1 cellular context compared by ENCODE assay signal in the genomic region with DNA sequence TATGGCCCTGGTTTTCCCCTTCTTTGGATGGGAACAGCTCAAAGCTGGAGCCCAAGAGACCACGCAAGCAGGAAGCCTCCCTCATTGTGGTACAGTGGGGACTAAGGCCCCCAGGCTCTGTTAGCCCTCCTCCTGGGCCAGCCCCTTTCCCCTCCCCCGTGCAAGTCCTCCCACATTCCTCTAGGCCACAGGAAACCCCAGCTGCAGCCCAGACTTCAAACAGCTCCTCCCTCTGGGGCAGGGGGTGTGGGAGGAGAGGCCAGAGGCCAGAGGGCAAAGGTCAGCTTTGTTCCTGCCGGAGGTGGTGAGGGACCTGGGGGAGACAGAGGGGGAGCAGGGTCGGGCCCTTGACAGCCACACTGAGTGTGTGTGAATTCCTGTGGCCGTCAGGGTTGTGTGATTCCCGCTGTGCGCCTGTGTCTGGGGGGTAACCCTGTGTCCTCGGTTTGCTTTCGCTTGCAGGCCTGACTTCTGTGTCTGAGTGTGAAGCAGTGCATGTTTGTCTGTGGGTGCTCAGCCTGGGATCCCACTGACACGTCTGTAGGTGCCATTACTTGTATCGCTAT.
TF ChIP-seq lines count a peak whose summit lies in the region.

No MANE protein-coding gene starts in this region.

TF ChIP-seq in HepG2, 621 proteins besides CTCF, POLR2A, EP300 and RAD21 (continued from another document and continues in another):
- TF ChIP-seq PCBP1 (IDR thresholded peaks at IDR 0.05; ENCODE audit: borderline replicate concordance, low read depth, low read length) (peak; percentile 93), SALL2 (CRISPR knock-in tag; IDR thresholded peaks at IDR 0.05) (peak; percentile 71; the same call in 1 of the 2 replicates), TCF7 (IDR thresholded peaks at IDR 0.05; ENCODE audit: low read depth) (peak; percentile 98), POLR2AphosphoS5 (IDR thresholded peaks at IDR 0.05; ENCODE audit: low read depth, low read length) (peak; percentile 56), ZNF30 (CRISPR knock-in tag; IDR thresholded peaks at IDR 0.05) (no peak), ZKSCAN8 (CRISPR knock-in tag; IDR thresholded peaks at IDR 0.05; ENCODE audit: borderline replicate concordance) (peak; percentile 49; the same call in 1 of the 2 replicates), KLF11 (CRISPR knock-in tag; IDR thresholded peaks at IDR 0.05) (no peak), ZNF577 (CRISPR knock-in tag; IDR thresholded peaks at IDR 0.05; ENCODE audit: borderline replicate concordance, low read depth) (no peak), SKIL (CRISPR knock-in tag; IDR thresholded peaks at IDR 0.05; ENCODE audit: borderline replicate concordance) (peak; percentile 98), PHF5A (CRISPR knock-in tag; IDR thresholded peaks at IDR 0.05; ENCODE audit: low read depth, unreplicated experiment) (no peak), ZNF709 (CRISPR knock-in tag; IDR thresholded peaks at IDR 0.05) (peak; percentile 72; the same call in 1 of the 2 replicates), ZNF275 (CRISPR knock-in tag; IDR thresholded peaks at IDR 0.05; ENCODE audit: borderline replicate concordance) (peak; percentile 51; the same call in 1 of the 2 replicates), BRD4 (CRISPR knock-in tag; IDR thresholded peaks at IDR 0.05) (peak; percentile 84; the same call in 1 of the 2 replicates), DR1 (CRISPR knock-in tag; IDR thresholded peaks at IDR 0.05) (no peak), EED (CRISPR knock-in tag; IDR thresholded peaks at IDR 0.05) (no peak), PAX8 (CRISPR knock-in tag; IDR thresholded peaks at IDR 0.05; ENCODE audit: borderline replicate concordance) (no peak; the same call in 1 of the 2 replicates), KAT7 (CRISPR knock-in tag; IDR thresholded peaks at IDR 0.05; ENCODE audit: borderline replicate concordance) (no peak), ZNF232 (CRISPR knock-in tag; IDR thresholded peaks at IDR 0.05; ENCODE audit: borderline replicate concordance) (no peak), POGZ (CRISPR knock-in tag; IDR thresholded peaks at IDR 0.05) (peak; percentile 78), TBL1XR1 (IDR thresholded peaks at IDR 0.05; ENCODE audit: borderline replicate concordance, low read length, partially characterized antibody) (peak; percentile 50), ZNF205 (CRISPR knock-in tag; IDR thresholded peaks at IDR 0.05) (0 out of 2 replicates have a peak, but pooled peaks have one; percentile 30), NR2F2 (IDR thresholded peaks at IDR 0.05; ENCODE audit: borderline replicate concordance, low read depth) (peak; percentile 100), ZNF225 (CRISPR knock-in tag; IDR thresholded peaks at IDR 0.05) (no peak), SMAD3 (CRISPR knock-in tag; IDR thresholded peaks at IDR 0.05) (peak; percentile 51; the same call in 1 of the 2 replicates), CBX2 (IDR thresholded peaks at IDR 0.05; ENCODE audit: low read depth, low read length) (no peak), CBX2 (CRISPR knock-in tag; IDR thresholded peaks at IDR 0.05; ENCODE audit: low read depth) (no peak), HNF4A (CRISPR knock-in tag; IDR thresholded peaks at IDR 0.05) (peak; percentile 95), NFKB2 (CRISPR knock-in tag; IDR thresholded peaks at IDR 0.05; ENCODE audit: borderline replicate concordance) (0 out of 2 replicates have a peak, but pooled peaks have one; percentile 89), PLRG1 (conservative IDR thresholded peaks at IDR 0.05) (no peak), REPIN1 (CRISPR knock-in tag; IDR thresholded peaks at IDR 0.05; ENCODE audit: borderline replicate concordance, low read depth) (peak; percentile 80), CCDC6 (CRISPR knock-in tag; IDR thresholded peaks at IDR 0.05) (no peak), ZNF124 (CRISPR knock-in tag; IDR thresholded peaks at IDR 0.05) (no peak), RELA (CRISPR knock-in tag; IDR thresholded peaks at IDR 0.05) (no peak), AKAP8 (CRISPR knock-in tag; IDR thresholded peaks at IDR 0.05) (peak; percentile 91; the same call in 1 of the 2 replicates), CREM (IDR thresholded peaks at IDR 0.05) (peak; percentile 82), CREM (CRISPR knock-in tag; IDR thresholded peaks at IDR 0.05) (no peak), SKI (IDR thresholded peaks at IDR 0.05; ENCODE audit: partially characterized antibody) (peak; percentile 79), ELF4 (CRISPR knock-in tag; IDR thresholded peaks at IDR 0.05; ENCODE audit: borderline replicate concordance) (no peak), MLX (CRISPR knock-in tag; IDR thresholded peaks at IDR 0.05) (peak; percentile 92), KDM6A (CRISPR knock-in tag; IDR thresholded peaks at IDR 0.05; ENCODE audit: low read depth) (peak; percentile 96), ZNF607 (CRISPR knock-in tag; IDR thresholded peaks at IDR 0.05; ENCODE audit: borderline replicate concordance) (0 out of 2 replicates have a peak, but pooled peaks have one; percentile 32), ZNF747 (CRISPR knock-in tag; IDR thresholded peaks at IDR 0.05; ENCODE audit: borderline replicate concordance) (peak; percentile 91; the same call in 1 of the 2 replicates), HMG20B (CRISPR knock-in tag; conservative IDR thresholded peaks at IDR 0.05) (peak; percentile 98), ZNF101 (CRISPR knock-in tag; IDR thresholded peaks at IDR 0.05; ENCODE audit: borderline replicate concordance, low read depth) (no peak), HNF1B (CRISPR knock-in tag; IDR thresholded peaks at IDR 0.05) (peak; percentile 91), CC2D1A (CRISPR knock-in tag; IDR thresholded peaks at IDR 0.05) (no peak), ZNF740 (CRISPR knock-in tag; IDR thresholded peaks at IDR 0.05) (peak; percentile 85), ZNF329 (CRISPR knock-in tag; IDR thresholded peaks at IDR 0.05; ENCODE audit: low read depth) (no peak), TBP (CRISPR knock-in tag; IDR thresholded peaks at IDR 0.05) (no peak), KMT2A (CRISPR knock-in tag; IDR thresholded peaks at IDR 0.05) (peak; percentile 32)
- TF ChIP-seq, protein P1, sequence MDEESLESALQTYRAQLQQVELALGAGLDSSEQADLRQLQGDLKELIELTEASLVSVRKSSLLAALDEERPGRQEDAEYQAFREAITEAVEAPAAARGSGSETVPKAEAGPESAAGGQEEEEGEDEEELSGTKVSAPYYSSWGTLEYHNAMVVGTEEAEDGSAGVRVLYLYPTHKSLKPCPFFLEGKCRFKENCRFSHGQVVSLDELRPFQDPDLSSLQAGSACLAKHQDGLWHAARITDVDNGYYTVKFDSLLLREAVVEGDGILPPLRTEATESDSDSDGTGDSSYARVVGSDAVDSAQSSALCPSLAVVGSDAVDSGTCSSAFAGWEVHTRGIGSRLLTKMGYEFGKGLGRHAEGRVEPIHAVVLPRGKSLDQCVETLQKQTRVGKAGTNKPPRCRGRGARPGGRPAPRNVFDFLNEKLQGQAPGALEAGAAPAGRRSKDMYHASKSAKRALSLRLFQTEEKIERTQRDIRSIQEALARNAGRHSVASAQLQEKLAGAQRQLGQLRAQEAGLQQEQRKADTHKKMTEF (CRISPR knock-in tag; IDR thresholded peaks at IDR 0.05): peak; percentile 86
- TF ChIP-seq, protein P2, sequence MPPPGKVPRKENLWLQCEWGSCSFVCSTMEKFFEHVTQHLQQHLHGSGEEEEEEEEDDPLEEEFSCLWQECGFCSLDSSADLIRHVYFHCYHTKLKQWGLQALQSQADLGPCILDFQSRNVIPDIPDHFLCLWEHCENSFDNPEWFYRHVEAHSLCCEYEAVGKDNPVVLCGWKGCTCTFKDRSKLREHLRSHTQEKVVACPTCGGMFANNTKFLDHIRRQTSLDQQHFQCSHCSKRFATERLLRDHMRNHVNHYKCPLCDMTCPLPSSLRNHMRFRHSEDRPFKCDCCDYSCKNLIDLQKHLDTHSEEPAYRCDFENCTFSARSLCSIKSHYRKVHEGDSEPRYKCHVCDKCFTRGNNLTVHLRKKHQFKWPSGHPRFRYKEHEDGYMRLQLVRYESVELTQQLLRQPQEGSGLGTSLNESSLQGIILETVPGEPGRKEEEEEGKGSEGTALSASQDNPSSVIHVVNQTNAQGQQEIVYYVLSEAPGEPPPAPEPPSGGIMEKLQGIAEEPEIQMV (CRISPR knock-in tag; IDR thresholded peaks at IDR 0.05; ENCODE audit: low read depth): 0 out of 2 replicates have a peak, but pooled peaks have one; percentile 48
- TF ChIP-seq, protein P3, sequence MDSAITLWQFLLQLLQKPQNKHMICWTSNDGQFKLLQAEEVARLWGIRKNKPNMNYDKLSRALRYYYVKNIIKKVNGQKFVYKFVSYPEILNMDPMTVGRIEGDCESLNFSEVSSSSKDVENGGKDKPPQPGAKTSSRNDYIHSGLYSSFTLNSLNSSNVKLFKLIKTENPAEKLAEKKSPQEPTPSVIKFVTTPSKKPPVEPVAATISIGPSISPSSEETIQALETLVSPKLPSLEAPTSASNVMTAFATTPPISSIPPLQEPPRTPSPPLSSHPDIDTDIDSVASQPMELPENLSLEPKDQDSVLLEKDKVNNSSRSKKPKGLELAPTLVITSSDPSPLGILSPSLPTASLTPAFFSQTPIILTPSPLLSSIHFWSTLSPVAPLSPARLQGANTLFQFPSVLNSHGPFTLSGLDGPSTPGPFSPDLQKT (CRISPR knock-in tag; IDR thresholded peaks at IDR 0.05; ENCODE audit: borderline replicate concordance): no peak
- TF ChIP-seq, protein P4, sequence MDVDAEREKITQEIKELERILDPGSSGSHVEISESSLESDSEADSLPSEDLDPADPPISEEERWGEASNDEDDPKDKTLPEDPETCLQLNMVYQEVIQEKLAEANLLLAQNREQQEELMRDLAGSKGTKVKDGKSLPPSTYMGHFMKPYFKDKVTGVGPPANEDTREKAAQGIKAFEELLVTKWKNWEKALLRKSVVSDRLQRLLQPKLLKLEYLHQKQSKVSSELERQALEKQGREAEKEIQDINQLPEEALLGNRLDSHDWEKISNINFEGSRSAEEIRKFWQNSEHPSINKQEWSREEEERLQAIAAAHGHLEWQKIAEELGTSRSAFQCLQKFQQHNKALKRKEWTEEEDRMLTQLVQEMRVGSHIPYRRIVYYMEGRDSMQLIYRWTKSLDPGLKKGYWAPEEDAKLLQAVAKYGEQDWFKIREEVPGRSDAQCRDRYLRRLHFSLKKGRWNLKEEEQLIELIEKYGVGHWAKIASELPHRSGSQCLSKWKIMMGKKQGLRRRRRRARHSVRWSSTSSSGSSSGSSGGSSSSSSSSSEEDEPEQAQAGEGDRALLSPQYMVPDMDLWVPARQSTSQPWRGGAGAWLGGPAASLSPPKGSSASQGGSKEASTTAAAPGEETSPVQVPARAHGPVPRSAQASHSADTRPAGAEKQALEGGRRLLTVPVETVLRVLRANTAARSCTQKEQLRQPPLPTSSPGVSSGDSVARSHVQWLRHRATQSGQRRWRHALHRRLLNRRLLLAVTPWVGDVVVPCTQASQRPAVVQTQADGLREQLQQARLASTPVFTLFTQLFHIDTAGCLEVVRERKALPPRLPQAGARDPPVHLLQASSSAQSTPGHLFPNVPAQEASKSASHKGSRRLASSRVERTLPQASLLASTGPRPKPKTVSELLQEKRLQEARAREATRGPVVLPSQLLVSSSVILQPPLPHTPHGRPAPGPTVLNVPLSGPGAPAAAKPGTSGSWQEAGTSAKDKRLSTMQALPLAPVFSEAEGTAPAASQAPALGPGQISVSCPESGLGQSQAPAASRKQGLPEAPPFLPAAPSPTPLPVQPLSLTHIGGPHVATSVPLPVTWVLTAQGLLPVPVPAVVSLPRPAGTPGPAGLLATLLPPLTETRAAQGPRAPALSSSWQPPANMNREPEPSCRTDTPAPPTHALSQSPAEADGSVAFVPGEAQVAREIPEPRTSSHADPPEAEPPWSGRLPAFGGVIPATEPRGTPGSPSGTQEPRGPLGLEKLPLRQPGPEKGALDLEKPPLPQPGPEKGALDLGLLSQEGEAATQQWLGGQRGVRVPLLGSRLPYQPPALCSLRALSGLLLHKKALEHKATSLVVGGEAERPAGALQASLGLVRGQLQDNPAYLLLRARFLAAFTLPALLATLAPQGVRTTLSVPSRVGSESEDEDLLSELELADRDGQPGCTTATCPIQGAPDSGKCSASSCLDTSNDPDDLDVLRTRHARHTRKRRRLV (CRISPR knock-in tag; IDR thresholded peaks at IDR 0.05): no peak
